14 cellular contexts compared by ENCODE assay signal in genomic region chr3:180048108-180048507, GRCh38. TPM values are rescaled to one million over a fixed set of nuclear protein-coding genes. Genes with fewer than 3 reads are reported as not detected.
A peak's percentile ranks its signal among the peaks of the same experiment; 100 is the strongest.
DNase-seq lines count a peak whose midpoint lies in the region; ATAC-seq and TF ChIP-seq lines count a peak whose summit lies in the region.
"Had no signal": no experiment of that assay in that cellular context is flagged by ENCODE, and none has a peak within 500 bp of the region (broad histone marks: within the 10 kb centered on the region; RNA-seq: fewer than 3 reads in every experiment).

No MANE protein-coding gene starts in this region.

- H3F3A ChIP-seq in MM.1S (ENCODE audit: insufficient read depth, low read length), result no peaks in the 10 kb centered on the region

- BruUV-seq in mammary epithelial cell (replicated peaks; lab: Mats Ljungman, UMichigan), result no TSS peak

- CTCF ChIA-PET in mammary epithelial cell (lab: Charles Lee; ENCODE audit: low non-redundant PET), result no interaction called here

- H3K4me2 ChIP-seq in mammary epithelial cell (ENCODE audit: insufficient read depth, low read depth, low read length) (no peak overlapping the region), MM.1S (ENCODE audit: low read depth, low read length) (no peak overlapping the region)

- WGBS in mammary epithelial cell (ENCODE audit: low coverage, missing lambda C conversion rate), result 92% methylated on average over 1 of the region's 1 CpG

- intact Hi-C loops in mammary epithelial cell (cut with micrococcal nuclease), result no loop called here
- intact Hi-C loops in tibial artery (cut with DNase I; ENCODE audit: low total_unique reads), result no loop called here

- DNase-seq in AML-193 (lab: John Stamatoyannopoulos, UW) (peak; percentile 94 to 95), KBM-7 (peak; percentile 49), mammary epithelial cell (no peak), foreskin melanocyte (no peak), tibial artery (no peak), MM.1S (no peak)
- DNase-seq: activated CD8-positive, alpha-beta memory T cell treated with anti-CD3 and anti-CD28 coated beads, Interleukin-2, amount 50 U/mL, for 4 hours; NCI-H1694 treated with DMSO at 0.1 percent for 48 hours had no signal

- H3K4me1 ChIP-seq in mammary epithelial cell (ENCODE audit: insufficient read depth, low read length), result no peaks in the 10 kb centered on the region
- H3K4me1 ChIP-seq in tibial artery, result no peaks in the 10 kb centered on the region
- no peaks in the 10 kb centered on the region for H3K4me1 ChIP-seq in MM.1S (ENCODE audit: low read length)

- TF ChIP-seq CTCF in mammary epithelial cell (conservative IDR thresholded peaks at IDR 0.05 in 1 of 2, IDR thresholded peaks at IDR 0.05 in 1 of 2; ENCODE audit: extremely low read depth in 1 of 2, insufficient read depth in 1 of 2, low read depth in 1 of 2, low read length in 2 of 2) (no peak), tibial artery (IDR thresholded peaks at IDR 0.05) (no peak), MM.1S (IDR thresholded peaks at IDR 0.05; ENCODE audit: low read length) (no peak)

- no peak overlapping the region for H3K9ac ChIP-seq in mammary epithelial cell (ENCODE audit: insufficient read depth, low read length)
- H3K9ac ChIP-seq in MM.1S (ENCODE audit: low read length), result no peak overlapping the region

- in situ Hi-C loops in KBM-7 (cut with MboI; ENCODE audit: low pct_unique_long_range_greater_than_20kb, low sequenced_read_pairs), result no loop called here
- in situ Hi-C loops in mammary epithelial cell (cut with MboI; ENCODE audit: low sequenced_read_pairs in 2 of 2), result no loop called here

- dilution Hi-C loops in mammary epithelial cell (cut with HindIII; ENCODE audit: low sequenced_read_pairs), result no loop called here

- no peak overlapping the region for H3K27ac ChIP-seq in mammary epithelial cell (ENCODE audit: insufficient read depth, low read depth, low read length)
- no peak overlapping the region for H3K27ac ChIP-seq in tibial artery
- no peak overlapping the region for H3K27ac ChIP-seq in MM.1S (ENCODE audit: low read length)
- H3K27ac ChIP-seq: 22Rv1 had no signal

- no peaks in the 10 kb centered on the region for H3K27me3 ChIP-seq in mammary epithelial cell (ENCODE audit: insufficient read depth, low read length)
- no peaks in the 10 kb centered on the region for H3K27me3 ChIP-seq in tibial artery
- no peaks in the 10 kb centered on the region for H3K27me3 ChIP-seq in MM.1S (replicated peaks; ENCODE audit: insufficient read depth, low read length)

- H4K20me1 ChIP-seq in mammary epithelial cell (ENCODE audit: insufficient read depth, low read length) (no peaks in the 10 kb centered on the region), MM.1S (ENCODE audit: insufficient read depth, low read length) (no peaks in the 10 kb centered on the region)

- H2AFZ ChIP-seq in mammary epithelial cell (ENCODE audit: low read depth, low read length) (no peak overlapping the region), MM.1S (ENCODE audit: low read length) (no peak overlapping the region)

- H3K4me3 ChIP-seq in mammary epithelial cell (replicated peaks in 1 of 3; ENCODE audit: insufficient read depth in 1 of 3, low read depth in 2 of 3, low read length in 3 of 3) (no peak overlapping the region), tibial artery (no peak overlapping the region), MM.1S (ENCODE audit: low read length) (no peak overlapping the region)
- H3K4me3 ChIP-seq: lung had no signal

- H3K79me2 ChIP-seq in mammary epithelial cell (ENCODE audit: insufficient read depth, low read length) (no peaks in the 10 kb centered on the region), MM.1S (ENCODE audit: low read length) (no peaks in the 10 kb centered on the region)

- ATAC-seq in GM19397 (IDR thresholded peaks at IDR 0.05; ENCODE audit: unreplicated experiment) (peak; percentile 81), HG02884 (IDR thresholded peaks at IDR 0.05; ENCODE audit: unreplicated experiment) (peak; percentile 96)
- ATAC-seq: stimulated activated memory B cell treated with anti-CD40 and anti-IgM and Interleukin-4, amounts not matched to agents 10 μg/mL and 1 μg/mL and 100 μg/mL, for 72 hours had no signal

- no peaks in the 10 kb centered on the region for H3K36me3 ChIP-seq in mammary epithelial cell (ENCODE audit: insufficient read depth, low read length)
- H3K36me3 ChIP-seq in tibial artery, result no peaks in the 10 kb centered on the region
- H3K36me3 ChIP-seq in MM.1S (replicated peaks; ENCODE audit: insufficient read depth, low read length), result no peaks in the 10 kb centered on the region

- H3K9me2 ChIP-seq in MM.1S (replicated peaks; ENCODE audit: insufficient read depth, low read length), result no peaks in the 10 kb centered on the region

- no peaks in the 10 kb centered on the region for H3K9me3 ChIP-seq in mammary epithelial cell (replicated peaks; ENCODE audit: insufficient read depth, low read length)
- H3K9me3 ChIP-seq in tibial artery, result no peaks in the 10 kb centered on the region
- no peaks in the 10 kb centered on the region for H3K9me3 ChIP-seq in MM.1S (replicated peaks; ENCODE audit: insufficient read depth, low read length)

RNA-seq across cellular contexts. Expression of gene PEX5L, which starts 11.4 kb away (rescaled TPM):
- 1 to 10 TPM in 1 of 2 donors, under 1 TPM in 1; 0.83 to 7.1 TPM for total RNA-seq in mammary epithelial cell
- polyA plus RNA-seq in mammary epithelial cell, result 0.86 TPM
- polyA minus RNA-seq in mammary epithelial cell, result not detected
- total RNA-seq: skeletal muscle tissue had no signal

Comparison
In these comparisons a context has a peak if more than half of its experiments do, and no peak if none do; other contexts are left out.
1. DNase-seq: peak in AML-193 (2 of 2) and KBM-7 (single experiment); none in mammary epithelial cell (single experiment), foreskin melanocyte (single experiment), tibial artery (0 of 2) and MM.1S (single experiment).